In genomic region chr1:56453722-56454078, GRCh38 we compare ENCODE assay signal across 15 cellular contexts.
DNase-seq lines count a peak whose midpoint lies in the region; ATAC-seq and TF ChIP-seq lines count a peak whose summit lies in the region.
"Had no signal": no experiment of that assay in that cellular context is flagged by ENCODE, and none has a peak within 500 bp of the region (broad histone marks: within the 10 kb centered on the region; RNA-seq: fewer than 3 reads in every experiment).

No MANE protein-coding gene starts in this region.

- WGBS in HUES64 = 67% methylated on average over 5 of the region's 6 CpGs
- WGBS in thyroid gland, 2 donors = 96% methylated on average over 6 of the region's 6 CpGs

- ATAC-seq in GM19455 (IDR thresholded peaks at IDR 0.05; ENCODE audit: unreplicated experiment) = no peak
- ATAC-seq: PC-3 had no signal

- H3K4me1 Mint-ChIP-seq in nephron = peaks cover 48% of the 10 kb centered on the region
- H3K4me1 Mint-ChIP-seq: B cell had no signal

- intact Hi-C loops in thyroid gland (cut with DNase I) = no loop called here

- no peak for DNase-seq in thyroid gland
- DNase-seq in activated CD4-positive, alpha-beta T cell treated with anti-CD3 and anti-CD28 coated beads for 48 hours = no peak
- no peak for DNase-seq in kidney glomerular epithelial cell (lab: John Stamatoyannopoulos, UW)
- DNase-seq: CD4-positive, alpha-beta T cell; NCI-H1092; NCI-H69; NK-92 treated with Interleukin-12 subunit alpha and Interleukin-12 subunit beta, amount 100 ng/mL, for 24 hours; PC-3 had no signal

- H3K4me3 Mint-ChIP-seq in nephron = no peak overlapping the region
- H3K4me3 Mint-ChIP-seq: B cell; CD4-positive, alpha-beta T cell had no signal

- H3K9ac ChIP-seq in HUES64 (ENCODE audit: low read depth, low read length) (peak overlapping the region; percentile 5; the same call in 1 of the 2 replicates), iPS-15b (ENCODE audit: low read depth, low read length) (no peak overlapping the region)

- H3K9me3 Mint-ChIP-seq in nephron = no peaks in the 10 kb centered on the region
- H3K9me3 Mint-ChIP-seq: CD4-positive, alpha-beta T cell had no signal

- no peaks in the 10 kb centered on the region for H3K36me3 ChIP-seq in HUES64 (ENCODE audit: insufficient read depth, low read length)
- H3K36me3 ChIP-seq in iPS-15b (ENCODE audit: control insufficient read depth, insufficient read depth, low read length) = no peaks in the 10 kb centered on the region
- no peaks in the 10 kb centered on the region for H3K36me3 ChIP-seq in thyroid gland
- H3K36me3 ChIP-seq: HAP-1 had no signal

- H3K9me3 ChIP-seq in HUES64 (ENCODE audit: insufficient read depth, low read depth, low read length) = no peaks in the 10 kb centered on the region
- H3K9me3 ChIP-seq in iPS-15b (ENCODE audit: control insufficient read depth, insufficient read depth, low read length) = no peaks in the 10 kb centered on the region
- no peaks in the 10 kb centered on the region for H3K9me3 ChIP-seq in thyroid gland
- H3K9me3 ChIP-seq: HAP-1 had no signal

- H3K27ac Mint-ChIP-seq in nephron = peak overlapping the region; percentile 62 to 93 (median 67)
- H3K27ac Mint-ChIP-seq: B cell; CD4-positive, alpha-beta T cell had no signal

- H3K27ac ChIP-seq in HUES64 (ENCODE audit: low read depth, low read length) (peak overlapping the region; percentile 41; the same call in 1 of the 2 replicates), thyroid gland (peak overlapping the region in 2 of 3 donors; percentile 27 to 80)
- H3K27ac ChIP-seq: SK-N-MC had no signal

- H3K4me1 ChIP-seq in HUES64 (ENCODE audit: insufficient read depth, low read length) (peaks cover 40% of the 10 kb centered on the region), iPS-15b (ENCODE audit: control insufficient read depth, insufficient read depth, low read length) (peaks cover 35% of the 10 kb centered on the region), thyroid gland (peaks cover 10 to 32% of the 10 kb centered on the region in 2 donors)

- no peaks in the 10 kb centered on the region for H3K36me3 Mint-ChIP-seq in nephron (ENCODE audit: low read depth)

- H3K27me3 ChIP-seq in HUES64 (ENCODE audit: insufficient read depth, low read length) (no peaks in the 10 kb centered on the region), iPS-15b (ENCODE audit: control insufficient read depth, insufficient read depth, low read length) (no peaks in the 10 kb centered on the region), thyroid gland (no peaks in the 10 kb centered on the region)

- no peak for TF ChIP-seq CTCF in nephron (IDR thresholded peaks at IDR 0.05; ENCODE audit: unreplicated experiment in 3 of 3)
- TF ChIP-seq CTCF in thyroid gland (IDR thresholded peaks at IDR 0.05) = no peak

- H3K4me3 ChIP-seq in HUES64 (ENCODE audit: low read length) (peak overlapping the region; percentile 19; the same call in 1 of the 2 replicates), iPS-15b (ENCODE audit: low read depth, low read length) (peak overlapping the region; percentile 9), thyroid gland (replicated peaks in 1 of 3) (no peak overlapping the region)
- H3K4me3 ChIP-seq: HAP-1, SK-N-MC had no signal

- TF ChIP-seq POLR2A in thyroid gland (IDR thresholded peaks at IDR 0.05) = no peak

- H3K27me3 Mint-ChIP-seq in nephron (ENCODE audit: low read depth) = no peaks in the 10 kb centered on the region
- H3K27me3 Mint-ChIP-seq: B cell; CD4-positive, alpha-beta T cell had no signal

Comparison
In these comparisons a context has a peak if more than half of its experiments do, and no peak if none do; other contexts are left out.
1. H3K4me3 ChIP-seq: peak in HUES64 (single experiment) and iPS-15b (single experiment); none in thyroid gland (0 of 3).